Comparison of ENCODE assay signal across 6 cellular contexts in genomic region chr11:66543263-66544107, GRCh38. TPM values are rescaled to one million over a fixed set of nuclear protein-coding genes. Genes with fewer than 3 reads are reported as not detected.
A peak's percentile ranks its signal among the peaks of the same experiment; 100 is the strongest.
DNase-seq lines count a peak whose midpoint lies in the region; ATAC-seq and TF ChIP-seq lines count a peak whose summit lies in the region.

No MANE protein-coding gene starts in this region.

- peak overlapping the region in 6 of 8 donors; percentile 2 to 88 (median 20) for H3K4me3 ChIP-seq in spleen

- H3K27me3 Mint-ChIP-seq in T-helper 2 cell treated with Interferon-gamma antibody and Interleukin-4, amounts not matched to agents 5 μg/mL and 100 μg/mL, for 36 hours (ENCODE audit: low read depth): peaks cover 2% of the 10 kb centered on the region

- no peaks in the 10 kb centered on the region for H3K9me3 Mint-ChIP-seq in T-helper 2 cell treated with Interferon-gamma antibody and Interleukin-4, amounts not matched to agents 5 μg/mL and 100 μg/mL, for 36 hours

- no peak for TF ChIP-seq POLR2A in spleen (IDR thresholded peaks at IDR 0.05)

- H3K9me3 ChIP-seq in spleen: no peaks in the 10 kb centered on the region

- H3K27me3 ChIP-seq in spleen (replicated peaks in 1 of 7): peaks cover 0 to 8% (median 0%) of the 10 kb centered on the region in 7 donors

- peak overlapping the region; percentile 76 to 92 (median 86) for H3K27ac ChIP-seq in spleen

- peaks cover 9% of the 10 kb centered on the region for H3K4me1 Mint-ChIP-seq in T-helper 2 cell treated with Interferon-gamma antibody and Interleukin-4, amounts not matched to agents 5 μg/mL and 100 μg/mL, for 36 hours (ENCODE audit: low read depth)

- H3K4me1 ChIP-seq in spleen: peaks cover 25 to 59% (median 44%) of the 10 kb centered on the region in 6 donors

- 18 to 38% (median 26%) methylated on average over 19 to 26 of the region's 26 CpGs for WGBS in spleen, 5 donors

- DNase-seq in EL (peak; percentile 26), spleen (peak; percentile 95), NCI-H2196 (lab: John Stamatoyannopoulos, UW; ENCODE audit: unreplicated experiment) (no peak)
- peak; percentile 38 for DNase-seq in T-helper 2 cell treated with Interferon-gamma antibody and Interleukin-4, amounts not matched to agents 5 μg/mL and 100 μg/mL, for 36 hours (ENCODE audit: low spot score)
- peak; percentile 40 for DNase-seq in effector CD8-positive, alpha-beta T cell (lab: John Stamatoyannopoulos, UW)

- ATAC-seq in GM21360 (IDR thresholded peaks at IDR 0.05; ENCODE audit: unreplicated experiment): no peak

- peak overlapping the region; percentile 79 for H3K4me3 Mint-ChIP-seq in T-helper 2 cell treated with Interferon-gamma antibody and Interleukin-4, amounts not matched to agents 5 μg/mL and 100 μg/mL, for 36 hours

- peaks cover 25% of the 10 kb centered on the region for H3K36me3 Mint-ChIP-seq in T-helper 2 cell treated with Interferon-gamma antibody and Interleukin-4, amounts not matched to agents 5 μg/mL and 100 μg/mL, for 36 hours (ENCODE audit: low read depth)

- H3K36me3 ChIP-seq in spleen: peaks cover 0 to 50% (median 41%) of the 10 kb centered on the region in 6 donors

- intact Hi-C loops in spleen (cut with DNase I; ENCODE audit: low total_unique reads): no loop called here

- TF ChIP-seq CTCF in spleen (IDR thresholded peaks at IDR 0.05 in 8 of 11, conservative IDR thresholded peaks at IDR 0.05 in 3 of 11): peak in 10 of 11 experiments; percentile 50 to 77 (median 69)

- peak overlapping the region; percentile 83 for H3K27ac Mint-ChIP-seq in T-helper 2 cell treated with Interferon-gamma antibody and Interleukin-4, amounts not matched to agents 5 μg/mL and 100 μg/mL, for 36 hours

RNA-seq across cellular contexts. Expression of gene ZDHHC24, which starts 2.4 kb away (rescaled TPM):
- 10 to 100 TPM; 14.6 to 25.7 (median 23.9) TPM for total RNA-seq in spleen
- 10 to 100 TPM in 2 of 3 donors, 1 to 10 TPM in 1; 9.1 to 11.6 (median 10.8) TPM for polyA plus RNA-seq in spleen

RNA-seq across cellular contexts. Expression of gene ACTN3, which starts 3.2 kb away (rescaled TPM):
- total RNA-seq in spleen: under 1 TPM in 4 of 7 donors, not detected in 3; 0.21 to 0.34 (median 0.24) TPM
- polyA plus RNA-seq in spleen: under 1 TPM; 0.05 to 0.13 (median 0.06) TPM

RNA-seq across cellular contexts. Expression of gene CTSF, which starts 24.9 kb away (rescaled TPM):
- 10 to 100 TPM; 11.4 to 60.8 (median 46.4) TPM for total RNA-seq in spleen
- polyA plus RNA-seq in spleen: 10 to 100 TPM; 23.7 to 26.6 (median 24.0) TPM

RNA-seq across cellular contexts. Expression of gene BBS1, which starts 33.0 kb away (rescaled TPM):
- total RNA-seq in spleen: 10 to 100 TPM; 22.2 to 60.5 (median 36.9) TPM
- polyA plus RNA-seq in spleen: 1 to 10 TPM; 5.2 to 9.9 (median 5.8) TPM

RNA-seq across cellular contexts. Expression of gene CCDC87, which starts 49.4 kb away (rescaled TPM):
- under 1 TPM in 5 of 7 donors, not detected in 2; 0.10 to 0.79 (median 0.17) TPM for total RNA-seq in spleen
- under 1 TPM; 0.04 to 0.08 (median 0.06) TPM for polyA plus RNA-seq in spleen
